16 cellular contexts compared by ENCODE assay signal in the genomic region with DNA sequence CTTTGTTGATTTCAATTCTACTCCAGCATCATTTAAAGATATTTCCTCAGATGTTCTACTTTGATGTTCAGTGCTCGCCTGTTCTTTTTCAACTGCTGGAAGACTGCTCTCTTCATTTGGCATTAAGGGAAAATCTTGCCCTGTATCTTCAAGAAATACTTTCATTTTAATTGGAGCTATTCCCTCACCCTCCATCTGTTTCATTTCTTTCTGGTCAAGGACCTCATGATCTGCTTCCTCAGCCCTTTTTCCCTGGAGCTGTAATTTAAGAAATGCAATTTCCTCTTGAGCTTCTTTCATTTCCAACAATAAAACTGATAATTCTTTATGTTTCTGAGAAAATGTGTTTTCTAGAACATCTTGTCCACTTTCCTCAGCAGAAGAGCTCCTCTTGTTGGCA. TPM values are rescaled to one million over a fixed set of nuclear protein-coding genes. Genes with fewer than 3 reads are reported as not detected.
A peak's percentile ranks its signal among the peaks of the same experiment; 100 is the strongest.
DNase-seq lines count a peak whose midpoint lies in the region; TF ChIP-seq lines count a peak whose summit lies in the region.
"Had no signal": no experiment of that assay in that cellular context is flagged by ENCODE, and none has a peak within 500 bp of the region (broad histone marks: within the 10 kb centered on the region; RNA-seq: fewer than 3 reads in every experiment).

No MANE protein-coding gene starts in this region.

- peaks cover 28% of the 10 kb centered on the region for H3K36me3 Mint-ChIP-seq in nephron (ENCODE audit: low read depth)

- peaks cover 24% of the 10 kb centered on the region for H3K4me1 ChIP-seq in testis
- H3K4me1 ChIP-seq: A549, BE2C had no signal

- no peaks in the 10 kb centered on the region for H3K36me3 ChIP-seq in testis (ENCODE audit: low read depth, missing control alignments)

- intact Hi-C loops in testis (cut with DNase I; ENCODE audit: low total_unique reads): no loop called here

- peak overlapping the region; percentile 20 to 54 (median 52) for H3K27ac Mint-ChIP-seq in nephron

- H3K27me3 ChIP-seq in testis: no peaks in the 10 kb centered on the region
- H3K27me3 ChIP-seq: BE2C had no signal

- H3K4me3 ChIP-seq in testis: no peak overlapping the region
- H3K4me3 ChIP-seq: A549, GM23248 had no signal

- TF ChIP-seq CTCF in nephron (IDR thresholded peaks at IDR 0.05; ENCODE audit: unreplicated experiment in 3 of 3) (no peak), testis (IDR thresholded peaks at IDR 0.05) (no peak)

- no peaks in the 10 kb centered on the region for H3K9me3 ChIP-seq in testis
- H3K9me3 ChIP-seq: A549, BE2C had no signal

- H3K9me3 Mint-ChIP-seq in nephron: peaks cover 7% of the 10 kb centered on the region

- 63 to 71% methylated on average over 1 of the region's 1 CpG for WGBS in testis, 2 donors

- peaks cover 6% of the 10 kb centered on the region for H3K4me1 Mint-ChIP-seq in nephron

- no peaks in the 10 kb centered on the region for H3K27me3 Mint-ChIP-seq in nephron (ENCODE audit: low read depth)
- H3K27me3 Mint-ChIP-seq: CD4-positive, alpha-beta memory T cell had no signal

- no peak for TF ChIP-seq POLR2A in testis (IDR thresholded peaks at IDR 0.05)

- peak overlapping the region; percentile 45 to 84 for H3K27ac ChIP-seq in testis
- H3K27ac ChIP-seq: A549, C4-2B, GM23248, HL-60 had no signal

- DNase-seq in cerebellar cortex (ENCODE audit: low spot score): peak; percentile 5
- peak; percentile 34 for DNase-seq in foreskin melanocyte
- no peak for DNase-seq in testis
- DNase-seq in iPS-NIHi7 (ENCODE audit: extremely low spot score): no peak
- no peak for DNase-seq in NCI-H187 (lab: John Stamatoyannopoulos, UW)
- no peak for DNase-seq in NCI-H1694 (lab: John Stamatoyannopoulos, UW)
- DNase-seq: BE2C; CD4-positive, alpha-beta memory T cell; DMS79 treated with DMSO at 0.1 percent for 48 hours; EL; GDM1; GM23248 had no signal

- H3K4me3 Mint-ChIP-seq in nephron: peak overlapping the region in 1 of 3 experiments; percentile 2
- H3K4me3 Mint-ChIP-seq: CD4-positive, alpha-beta memory T cell had no signal

RNA-seq across cellular contexts. Expression of a gene that starts 37.8 kb away (rescaled TPM):
- total RNA-seq in testis: 10 to 100 TPM in 1 of 2 donors, 1 to 10 TPM in 1; 8.7 to 17.3 TPM
- polyA plus RNA-seq in testis (ENCODE audit: insufficient read depth, low read depth, low replicate concordance): 15.6 TPM

RNA-seq across cellular contexts. Expression of a gene that starts 51.0 kb away (rescaled TPM):
- 10 to 100 TPM; 72.3 to 72.5 TPM for total RNA-seq in testis
- 11.5 TPM for polyA plus RNA-seq in testis (ENCODE audit: insufficient read depth, low read depth, low replicate concordance)

Comparison
In these comparisons a context has a peak if more than half of its experiments do, and no peak if none do; other contexts are left out.
1. DNase-seq: peak in cerebellar cortex (single experiment) and foreskin melanocyte (single experiment); none in testis (single experiment), iPS-NIHi7 (single experiment), NCI-H187 (0 of 2) and NCI-H1694 (single experiment).